Comparison of ENCODE assay signal across 10 cellular contexts in genomic region chr14:75459099-75459741, GRCh38. TPM values are rescaled to one million over a fixed set of nuclear protein-coding genes. Genes with fewer than 3 reads are reported as not detected.
DNase-seq lines count a peak whose midpoint lies in the region; ATAC-seq, FAIRE-seq and TF ChIP-seq lines count a peak whose summit lies in the region.
"Had no signal": no experiment of that assay in that cellular context is flagged by ENCODE, and none has a peak within 500 bp of the region (broad histone marks: within the 10 kb centered on the region; RNA-seq: fewer than 3 reads in every experiment).

No MANE protein-coding gene starts in this region.

- H3K4me3 Mint-ChIP-seq in stimulated activated naive CD8-positive, alpha-beta T cell treated with anti-CD3 and anti-CD28 coated beads, Interleukin-15, amount 100 ng/mL, for 72 hours: no peak overlapping the region
- H3K4me3 Mint-ChIP-seq: CD8-positive, alpha-beta T cell had no signal

- peaks cover 40% of the 10 kb centered on the region for H3K79me1 ChIP-seq in mesendoderm (ENCODE audit: low read length)

- H3K9ac ChIP-seq in duodenal mucosa (ENCODE audit: low read depth in 1 of 2, low read length in 2 of 2) (peak overlapping the region in 1 of 2 donors; percentile 2), mesendoderm (ENCODE audit: low read length) (no peak overlapping the region), MM.1S (ENCODE audit: low read length) (no peak overlapping the region)

- ATAC-seq in stimulated activated naive CD8-positive, alpha-beta T cell treated with anti-CD3 and anti-CD28 coated beads, Interleukin-15, amount 100 ng/mL, for 72 hours: peak; percentile 20
- no peak for ATAC-seq in stimulated activated naive CD8-positive, alpha-beta T cell treated with anti-CD3 and anti-CD28 coated beads, Interleukin-15, Interleukin-2, amounts not matched to agents 100 U/mL and 50 U/mL, for 24 hours
- ATAC-seq in GM19463 (IDR thresholded peaks at IDR 0.05; ENCODE audit: unreplicated experiment): no peak
- ATAC-seq: CD8-positive, alpha-beta T cell had no signal

- H3K4me1 ChIP-seq in duodenal mucosa (ENCODE audit: control insufficient read depth in 1 of 2, insufficient read depth in 2 of 2, low read length in 2 of 2) (peaks cover 31 to 36% of the 10 kb centered on the region in 2 donors), mesendoderm (ENCODE audit: control insufficient read depth, low read depth, low read length) (no peaks in the 10 kb centered on the region), MM.1S (ENCODE audit: low read length) (no peaks in the 10 kb centered on the region)

- H3K79me2 ChIP-seq in mesendoderm (ENCODE audit: control insufficient read depth, insufficient read depth, low read length) (peaks cover 25% of the 10 kb centered on the region), MM.1S (ENCODE audit: low read length) (no peaks in the 10 kb centered on the region)

- H3K4me2 ChIP-seq in mesendoderm (ENCODE audit: low read length) (no peak overlapping the region), MM.1S (ENCODE audit: low read depth, low read length) (no peak overlapping the region)

- FAIRE-seq in GM12891 (lab: Jason Lieb, UNC) (no peak), frontal cortex (lab: Jason Lieb, UNC) (no peak)
- FAIRE-seq: RCC 7860 had no signal

- no peaks in the 10 kb centered on the region for H3K27me3 Mint-ChIP-seq in stimulated activated naive CD8-positive, alpha-beta T cell treated with anti-CD3 and anti-CD28 coated beads, Interleukin-15, amount 100 ng/mL, for 72 hours

- no peak for TF ChIP-seq CTCF in MM.1S (IDR thresholded peaks at IDR 0.05; ENCODE audit: low read length)

- H4K8ac ChIP-seq in mesendoderm (ENCODE audit: low read depth, low read length): no peak overlapping the region

- TF ChIP-seq POLR2A in GM12891 (IDR thresholded peaks at IDR 0.05; ENCODE audit: low read depth, low read length): no peak

- H3K9me3 Mint-ChIP-seq in stimulated activated naive CD8-positive, alpha-beta T cell treated with anti-CD3 and anti-CD28 coated beads, Interleukin-15, amount 100 ng/mL, for 72 hours: no peaks in the 10 kb centered on the region
- H3K9me3 Mint-ChIP-seq: CD8-positive, alpha-beta T cell had no signal

- H2BK15ac ChIP-seq in mesendoderm (replicated peaks; ENCODE audit: low read depth): no peak overlapping the region

- no peaks in the 10 kb centered on the region for H3K9me3 ChIP-seq in duodenal mucosa (ENCODE audit: control insufficient read depth in 1 of 2, low read length in 2 of 2)
- H3K9me3 ChIP-seq in MM.1S (replicated peaks; ENCODE audit: insufficient read depth, low read length): no peaks in the 10 kb centered on the region

- no peaks in the 10 kb centered on the region for H4K20me1 ChIP-seq in MM.1S (ENCODE audit: insufficient read depth, low read length)

- no peak overlapping the region for H3K4me3 ChIP-seq in duodenal mucosa (ENCODE audit: low read depth in 1 of 2, low read length in 2 of 2)
- no peak overlapping the region for H3K4me3 ChIP-seq in mesendoderm (ENCODE audit: low read length)
- H3K4me3 ChIP-seq in MM.1S (ENCODE audit: low read length): no peak overlapping the region

- no CpG with 5 or more reads among the region's 12 CpGs for WGBS in mesendoderm (ENCODE audit: extremely low coverage, insufficient coverage, low lambda C conversion rate)

- peak overlapping the region in 1 of 2 donors; percentile 24 for H3K27ac Mint-ChIP-seq in stimulated activated naive CD8-positive, alpha-beta T cell treated with anti-CD3 and anti-CD28 coated beads, Interleukin-15, amount 100 ng/mL, for 72 hours
- H3K27ac Mint-ChIP-seq: CD8-positive, alpha-beta T cell had no signal

- no peak overlapping the region for H2BK120ac ChIP-seq in mesendoderm (ENCODE audit: low read depth, low read length)

- no peak overlapping the region for H3K23ac ChIP-seq in mesendoderm (ENCODE audit: low read length)

- H2BK5ac ChIP-seq in mesendoderm (ENCODE audit: low read length): no peak overlapping the region

- H3K27me3 ChIP-seq in duodenal mucosa (ENCODE audit: control insufficient read depth in 1 of 2, insufficient read depth in 2 of 2, low read length in 2 of 2): no peaks in the 10 kb centered on the region
- no peaks in the 10 kb centered on the region for H3K27me3 ChIP-seq in mesendoderm (ENCODE audit: insufficient read depth, low read length, poor library complexity)
- no peaks in the 10 kb centered on the region for H3K27me3 ChIP-seq in MM.1S (replicated peaks; ENCODE audit: insufficient read depth, low read length)

- H3K36me3 ChIP-seq in duodenal mucosa (ENCODE audit: control insufficient read depth in 1 of 2, insufficient read depth in 2 of 2, low read length in 2 of 2): peaks cover 12 to 30% of the 10 kb centered on the region in 2 donors
- peaks cover 15% of the 10 kb centered on the region for H3K36me3 ChIP-seq in mesendoderm (ENCODE audit: control insufficient read depth, insufficient read depth, low read length)
- H3K36me3 ChIP-seq in MM.1S (replicated peaks; ENCODE audit: insufficient read depth, low read length): no peaks in the 10 kb centered on the region

- no peak overlapping the region for H4K5ac ChIP-seq in mesendoderm (ENCODE audit: low read length)

- no peak overlapping the region for H2AFZ ChIP-seq in MM.1S (ENCODE audit: low read length)

- no peaks in the 10 kb centered on the region for H3K9me2 ChIP-seq in MM.1S (replicated peaks; ENCODE audit: insufficient read depth, low read length)

- H3K4ac ChIP-seq in mesendoderm (ENCODE audit: low read depth, low read length): no peak overlapping the region

- peaks cover 7% of the 10 kb centered on the region for H3K4me1 Mint-ChIP-seq in stimulated activated naive CD8-positive, alpha-beta T cell treated with anti-CD3 and anti-CD28 coated beads, Interleukin-15, amount 100 ng/mL, for 72 hours

- H3F3A ChIP-seq in MM.1S (ENCODE audit: insufficient read depth, low read length): no peaks in the 10 kb centered on the region

- no peak for DNase-seq in stimulated activated naive CD8-positive, alpha-beta T cell treated with anti-CD3 and anti-CD28 coated beads, Interleukin-15, amount 100 ng/mL, for 72 hours
- DNase-seq in stimulated activated naive CD8-positive, alpha-beta T cell treated with anti-CD3 and anti-CD28 coated beads, Interleukin-15, Interleukin-2, amounts not matched to agents 100 U/mL and 50 U/mL, for 24 hours: no peak
- DNase-seq in mesendoderm (peak; percentile 56), MM.1S (no peak), GM12891 (ENCODE audit: insufficient read length, low spot score) (no peak), frontal cortex (ENCODE audit: low spot score in 2 of 2) (no peak)
- DNase-seq: CD8-positive, alpha-beta T cell had no signal

- H3K27ac ChIP-seq in duodenal mucosa (ENCODE audit: low read depth, low read length): peak overlapping the region; percentile 37
- no peak overlapping the region for H3K27ac ChIP-seq in mesendoderm (ENCODE audit: low read depth, low read length)
- H3K27ac ChIP-seq in MM.1S (ENCODE audit: low read length): no peak overlapping the region

- H2AK5ac ChIP-seq in mesendoderm (ENCODE audit: low read length): no peak overlapping the region

- H3K18ac ChIP-seq in mesendoderm (ENCODE audit: low read length): no peak overlapping the region

- no peak overlapping the region for H3K56ac ChIP-seq in mesendoderm (ENCODE audit: low read length)

TF ChIP-seq in GM12891, 5 proteins besides CTCF, POLR2A, EP300 and RAD21:
- TF ChIP-seq PAX5 (IDR thresholded peaks at IDR 0.05; ENCODE audit: insufficient read depth, low read length, severe bottlenecking) (no peak), POU2F2 (IDR thresholded peaks at IDR 0.05; ENCODE audit: low read depth, low read length) (no peak), SPI1 (IDR thresholded peaks at IDR 0.05; ENCODE audit: low read depth, low read length) (no peak), POLR2AphosphoS5 (IDR thresholded peaks at IDR 0.05; ENCODE audit: low read depth, low read length) (no peak), TAF1 (IDR thresholded peaks at IDR 0.05; ENCODE audit: low read depth, low read length) (no peak)

RNA-seq across cellular contexts. Expression of gene JDP2, which starts 31.4 kb away (rescaled TPM):
- polyA plus RNA-seq in mesendoderm (2013, experiment 1 of 2): 27.4 TPM
- 28.8 TPM for polyA plus RNA-seq in mesendoderm (2013, experiment 2 of 2)
- 8.5 TPM for polyA plus RNA-seq in GM12891 (2012; ENCODE audit: low read depth, missing spikeins)
- total RNA-seq in frontal cortex: 5.3 TPM
- total RNA-seq: CD8-positive, alpha-beta T cell had no signal
